1 cellular context compared by ENCODE assay signal in genomic region chr13:79457948-79458347, GRCh38.
TF ChIP-seq lines count a peak whose summit lies in the region.

No MANE protein-coding gene starts in this region.

TF ChIP-seq in IMR-90, 13 proteins besides CTCF, POLR2A, EP300 and RAD21 (continued from another document):
- TF ChIP-seq, protein P1, sequence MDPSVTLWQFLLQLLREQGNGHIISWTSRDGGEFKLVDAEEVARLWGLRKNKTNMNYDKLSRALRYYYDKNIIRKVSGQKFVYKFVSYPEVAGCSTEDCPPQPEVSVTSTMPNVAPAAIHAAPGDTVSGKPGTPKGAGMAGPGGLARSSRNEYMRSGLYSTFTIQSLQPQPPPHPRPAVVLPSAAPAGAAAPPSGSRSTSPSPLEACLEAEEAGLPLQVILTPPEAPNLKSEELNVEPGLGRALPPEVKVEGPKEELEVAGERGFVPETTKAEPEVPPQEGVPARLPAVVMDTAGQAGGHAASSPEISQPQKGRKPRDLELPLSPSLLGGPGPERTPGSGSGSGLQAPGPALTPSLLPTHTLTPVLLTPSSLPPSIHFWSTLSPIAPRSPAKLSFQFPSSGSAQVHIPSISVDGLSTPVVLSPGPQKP (IDR thresholded peaks at IDR 0.05; ENCODE audit: borderline replicate concordance, low read depth, low read length), result no peak
- TF ChIP-seq MAZ (IDR thresholded peaks at IDR 0.05; ENCODE audit: borderline replicate concordance, low read depth, low read length) (no peak), FOS (IDR thresholded peaks at IDR 0.05; ENCODE audit: low read depth, low read length) (peak; percentile 69; the same call in 1 of the 2 replicates), CHD1 (IDR thresholded peaks at IDR 0.05; ENCODE audit: low read depth, low read length) (no peak), RFX5 (IDR thresholded peaks at IDR 0.05; ENCODE audit: low read depth, low read length) (no peak), SMC3 (IDR thresholded peaks at IDR 0.05; ENCODE audit: low read depth, low read length) (no peak), NFE2L2 (IDR thresholded peaks at IDR 0.05; ENCODE audit: low read depth, low read length) (no peak), BHLHE40 (IDR thresholded peaks at IDR 0.05; ENCODE audit: low read depth, low read length) (no peak), RCOR1 (IDR thresholded peaks at IDR 0.05; ENCODE audit: insufficient replicate concordance, low read length) (no peak), CEBPB (IDR thresholded peaks at IDR 0.05; ENCODE audit: low read depth, low read length) (peak; percentile 71), MXI1 (IDR thresholded peaks at IDR 0.05; ENCODE audit: borderline replicate concordance, low read depth, low read length) (no peak), USF2 (IDR thresholded peaks at IDR 0.05; ENCODE audit: low read depth, low read length) (no peak)
TF ChIP-seq in IMR-90: peak in this region for 3.
